1 cellular context compared by ENCODE assay signal in genomic region chr4:25310066-25310824, GRCh38.
TF ChIP-seq lines count a peak whose summit lies in the region.

No MANE protein-coding gene starts in this region.

TF ChIP-seq in GM12878, 131 proteins besides CTCF, POLR2A, EP300 and RAD21 (continued from another document):
- TF ChIP-seq REST (IDR thresholded peaks at IDR 0.05; ENCODE audit: low read depth, low read length): no peak
- TF ChIP-seq CEBPZ (IDR thresholded peaks at IDR 0.05; ENCODE audit: low read depth, low read length): no peak
- TF ChIP-seq DPF2 (IDR thresholded peaks at IDR 0.05): no peak
- TF ChIP-seq PAX5 (IDR thresholded peaks at IDR 0.05; ENCODE audit: borderline replicate concordance, low read depth, low read length): no peak
- TF ChIP-seq BHLHE40 (IDR thresholded peaks at IDR 0.05; ENCODE audit: borderline replicate concordance in 1 of 2, low read depth in 2 of 2, low read length in 1 of 2): no peak
- no peak for TF ChIP-seq MLLT1 (IDR thresholded peaks at IDR 0.05)
- no peak for TF ChIP-seq ZNF384 (IDR thresholded peaks at IDR 0.05; ENCODE audit: borderline replicate concordance, low read depth, low read length)
- no peak for TF ChIP-seq JUND (IDR thresholded peaks at IDR 0.05; ENCODE audit: low read depth, low read length)
- TF ChIP-seq SREBF2 (IDR thresholded peaks at IDR 0.05; ENCODE audit: low read length): no peak
- 0 out of 2 replicates have a peak, but pooled peaks have one; percentile 51 for TF ChIP-seq YY1 (IDR thresholded peaks at IDR 0.05; ENCODE audit: low read depth, low read length)
- no peak for TF ChIP-seq ETV6 (conservative IDR thresholded peaks at IDR 0.05 in 1 of 2, IDR thresholded peaks at IDR 0.05 in 1 of 2; ENCODE audit: borderline replicate concordance in 1 of 2, low read depth in 1 of 2)
- no peak for TF ChIP-seq ZBED1 (IDR thresholded peaks at IDR 0.05; ENCODE audit: borderline replicate concordance)
- peak in 1 of 2 experiments; percentile 72; a peak in 2 of 4 replicates for TF ChIP-seq SRF (IDR thresholded peaks at IDR 0.05; ENCODE audit: low read depth in 2 of 2, low read length in 2 of 2)
- no peak for TF ChIP-seq PKNOX1 (IDR thresholded peaks at IDR 0.05)
- TF ChIP-seq RFX5 (IDR thresholded peaks at IDR 0.05; ENCODE audit: low read depth, low read length): no peak
- no peak for TF ChIP-seq ZNF622 (IDR thresholded peaks at IDR 0.05)
- TF ChIP-seq RELB (IDR thresholded peaks at IDR 0.05; ENCODE audit: low read depth): no peak
- no peak for TF ChIP-seq ZNF687 (IDR thresholded peaks at IDR 0.05)
- no peak for TF ChIP-seq BCL3 (IDR thresholded peaks at IDR 0.05; ENCODE audit: borderline replicate concordance, insufficient read depth, low read depth, low read length, poor library complexity, severe bottlenecking)
- TF ChIP-seq FOS (IDR thresholded peaks at IDR 0.05; ENCODE audit: borderline replicate concordance, extremely low read depth, insufficient read length): no peak
- TF ChIP-seq MEF2B (IDR thresholded peaks at IDR 0.05; ENCODE audit: partially characterized antibody, poor library complexity, severe bottlenecking): peak; percentile 53
- TF ChIP-seq BCL11A (IDR thresholded peaks at IDR 0.05; ENCODE audit: low read depth, low read length): no peak
- 0 out of 2 replicates have a peak, but pooled peaks have one; percentile 18 for TF ChIP-seq JUNB (IDR thresholded peaks at IDR 0.05)
- TF ChIP-seq PAX8 (IDR thresholded peaks at IDR 0.05): no peak
- TF ChIP-seq NFYA (IDR thresholded peaks at IDR 0.05; ENCODE audit: borderline replicate concordance, low read depth, low read length): no peak
- TF ChIP-seq TAF1 (IDR thresholded peaks at IDR 0.05; ENCODE audit: borderline replicate concordance, low read depth, low read length): 0 out of 2 replicates have a peak, but pooled peaks have one; percentile 8
- no peak for TF ChIP-seq FOXM1 (IDR thresholded peaks at IDR 0.05; ENCODE audit: low read depth, low read length)
- no peak for TF ChIP-seq TCF12 (IDR thresholded peaks at IDR 0.05; ENCODE audit: low read depth, low read length)
- peak; percentile 49; the same call in 1 of the 2 replicates for TF ChIP-seq PML (IDR thresholded peaks at IDR 0.05; ENCODE audit: low read length)
